In the genomic region with DNA sequence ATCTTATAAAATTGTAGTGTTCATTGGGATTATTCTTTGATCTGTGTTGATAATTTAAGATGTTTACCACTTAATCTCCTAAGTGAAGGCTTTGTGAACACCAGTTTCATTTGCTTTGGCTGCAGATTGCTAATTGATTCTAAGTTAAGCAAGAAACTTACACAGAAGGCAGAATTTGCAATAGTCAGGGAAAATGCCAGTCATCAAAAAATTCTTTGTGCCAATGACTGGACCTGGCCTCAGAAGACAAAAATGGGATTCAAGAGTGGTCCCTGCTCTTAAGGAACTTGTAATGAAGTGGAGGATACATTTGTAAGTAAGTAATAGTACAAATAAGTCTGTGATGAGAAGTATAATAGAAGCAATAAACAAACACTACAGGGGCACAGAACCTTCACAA, we compare ENCODE assay signal across 21 cellular contexts.
DNase-seq lines count a peak whose midpoint lies in the region; ATAC-seq, FAIRE-seq and TF ChIP-seq lines count a peak whose summit lies in the region.
"Had no signal": no experiment of that assay in that cellular context is flagged by ENCODE, and none has a peak within 500 bp of the region (broad histone marks: within the 10 kb centered on the region; RNA-seq: fewer than 3 reads in every experiment).

No MANE protein-coding gene starts in this region.

- POLR2A ChIA-PET in A549 (lab: Yijun Ruan, JAX) = no interaction called here
- POLR2A ChIA-PET in IMR-90 (lab: Charles Lee; ENCODE audit: unreplicated experiment) = no interaction called here
- POLR2A ChIA-PET in K562 (lab: Yijun Ruan, JAX) = interaction anchor here (1.0 kb wide), 1 partner anchor 27 kb away, joined by 4 read pairs; no protein-coding TSS in a partner anchor

- H3K9me1 ChIP-seq in IMR-90 (ENCODE audit: insufficient read depth, low read length) (no peaks in the 10 kb centered on the region), K562 (ENCODE audit: control insufficient read depth, insufficient read depth, low read length) (no peaks in the 10 kb centered on the region)

- ATAC-seq in A549 = no peak
- ATAC-seq in IMR-90 (ENCODE audit: low read depth) = no peak
- no peak for ATAC-seq in K562
- ATAC-seq in GM19467 (IDR thresholded peaks at IDR 0.05; ENCODE audit: unreplicated experiment) = no peak
- ATAC-seq: CD8-positive, alpha-beta T cell had no signal

- no peak overlapping the region for H3K14ac ChIP-seq in IMR-90 (replicated peaks; ENCODE audit: low read depth, low read length)

- no peak for TF ChIP-seq POLR2A in A549 (IDR thresholded peaks at IDR 0.05; ENCODE audit: low read length)
- TF ChIP-seq POLR2A in IMR-90 (IDR thresholded peaks at IDR 0.05; ENCODE audit: low read depth, low read length) = no peak
- no peak for TF ChIP-seq POLR2A in K562 (conservative IDR thresholded peaks at IDR 0.05)

- H2AFZ ChIP-seq in IMR-90 (replicated peaks; ENCODE audit: low read length, poor library complexity) (no peak overlapping the region), K562 (ENCODE audit: low read depth, low read length) (no peak overlapping the region)

- H3K79me2 ChIP-seq in K562 (ENCODE audit: control insufficient read depth, insufficient read depth, low read length) = no peaks in the 10 kb centered on the region

- no peaks in the 10 kb centered on the region for H3K79me1 ChIP-seq in IMR-90 (ENCODE audit: low read depth in 1 of 2, low read length in 2 of 2)

- H2BK5ac ChIP-seq in IMR-90 (ENCODE audit: low read depth, low read length, poor library complexity, severe bottlenecking) = no peak overlapping the region

- no peak overlapping the region for H3K23ac ChIP-seq in IMR-90 (ENCODE audit: low read depth, low read length)

- H3K9me3 ChIP-seq in A549 (no peaks in the 10 kb centered on the region), IMR-90 (ENCODE audit: control insufficient read depth, insufficient read depth, low read length) (0 out of 2 replicates have a peak, but pooled peaks cover 1% of the 10 kb centered on the region), K562 (replicated peaks; ENCODE audit: control insufficient read depth, insufficient read depth, low read depth, low read length) (no peaks in the 10 kb centered on the region)
- H3K9me3 ChIP-seq: Caco-2 had no signal

- no peak overlapping the region for H3K9ac ChIP-seq in IMR-90 (ENCODE audit: low read depth, low read length)
- no peak overlapping the region for H3K9ac ChIP-seq in K562 (ENCODE audit: insufficient read depth in 1 of 2, low read depth in 2 of 2, low read length in 2 of 2)
- H3K9ac ChIP-seq: BLaER1 treated with 17β-estradiol and CSF1 and Interleukin-3, amounts not matched to agents 10 nM and 100 nM had no signal

- no peak for TF ChIP-seq EP300 in A549 (IDR thresholded peaks at IDR 0.05)
- no peak for TF ChIP-seq EP300 in K562 (IDR thresholded peaks at IDR 0.05; ENCODE audit: low read length)

- intact Hi-C loops in IMR-90 (cut with micrococcal nuclease) = no loop called here
- intact Hi-C loops in K562 (cut with micrococcal nuclease) = no loop called here

- no peak overlapping the region for H2BK15ac ChIP-seq in IMR-90 (ENCODE audit: low read depth, low read length)

- BruUV-seq in IMR-90 (replicated peaks; lab: Mats Ljungman, UMichigan) = no TSS peak
- no TSS peak for BruUV-seq in K562 (replicated peaks; lab: Mats Ljungman, UMichigan)

- no peak overlapping the region for H3K18ac ChIP-seq in IMR-90 (ENCODE audit: low read depth, low read length)

- H2BK120ac ChIP-seq in IMR-90 (ENCODE audit: low read depth, low read length) = no peak overlapping the region

- H4K91ac ChIP-seq in IMR-90 (ENCODE audit: insufficient read depth, low read depth, low read length) = no peak overlapping the region

- H3K4me2 ChIP-seq in A549 (no peak overlapping the region), IMR-90 (ENCODE audit: low read depth, low read length) (no peak overlapping the region), K562 (ENCODE audit: insufficient read depth, low read length) (no peak overlapping the region)
- H3K4me2 ChIP-seq: BLaER1 treated with 17β-estradiol and CSF1 and Interleukin-3, amounts not matched to agents 10 nM and 100 nM had no signal

- H4K5ac ChIP-seq in IMR-90 (ENCODE audit: low read depth, low read length) = no peak overlapping the region

- H2AK9ac ChIP-seq in IMR-90 (replicated peaks; ENCODE audit: low read depth, low read length, poor library complexity) = no peak overlapping the region

- FAIRE-seq in A549 (lab: Jason Lieb, UNC) (no peak), K562 (lab: Jason Lieb, UNC) (no peak)
- FAIRE-seq: A204.1, D721Med, G401.6, GM12891, GM18507 had no signal

- no peak overlapping the region for H2AK5ac ChIP-seq in IMR-90 (ENCODE audit: low read depth, low read length)

- H3K36me3 ChIP-seq in IMR-90 (ENCODE audit: control insufficient read depth, insufficient read depth, low read length) = no peaks in the 10 kb centered on the region
- no peaks in the 10 kb centered on the region for H3K36me3 ChIP-seq in K562 (ENCODE audit: control insufficient read depth, insufficient read depth, low read length)
- H3K36me3 ChIP-seq: BLaER1 treated with 17β-estradiol and CSF1 and Interleukin-3, amounts not matched to agents 10 nM and 100 nM had no signal

- H2BK20ac ChIP-seq in IMR-90 (ENCODE audit: low read depth, low read length) = no peak overlapping the region

- CTCF ChIA-PET in A549 (lab: Yijun Ruan, JAX) = interaction anchor here (1.0 kb wide), 1 partner anchor 34 kb away, joined by 3 read pairs; no protein-coding TSS in a partner anchor
- CTCF ChIA-PET in IMR-90 (lab: Yijun Ruan, JAX) = no interaction called here
- CTCF ChIA-PET in K562 (lab: Yijun Ruan, JAX; ENCODE audit: low intra/inter-chr PET ratio) = no interaction called here

- H3K56ac ChIP-seq in IMR-90 (ENCODE audit: extremely low read depth, insufficient read depth, low read length) = no peak overlapping the region

- no peaks in the 10 kb centered on the region for H3K4me1 ChIP-seq in A549
- H3K4me1 ChIP-seq in IMR-90 (ENCODE audit: control insufficient read depth, insufficient read depth, low read length) = no peaks in the 10 kb centered on the region
- peaks cover 0 to 6% of the 10 kb centered on the region in 2 experiments; a peak in 1 of 5 replicates for H3K4me1 ChIP-seq in K562 (replicated peaks in 1 of 2; ENCODE audit: control insufficient read depth in 2 of 2, insufficient read depth in 2 of 2, low read length in 2 of 2)
- H3K4me1 ChIP-seq: BLaER1 treated with 17β-estradiol and CSF1 and Interleukin-3, amounts not matched to agents 10 nM and 100 nM; Caco-2 had no signal

- H3K27ac ChIP-seq in A549 (no peak overlapping the region), IMR-90 (ENCODE audit: insufficient read depth, low read length) (no peak overlapping the region), K562 (ENCODE audit: extremely low read depth, low read depth, low read length) (no peak overlapping the region)
- H3K27ac ChIP-seq: BLaER1 treated with 17β-estradiol and CSF1 and Interleukin-3, amounts not matched to agents 10 nM and 100 nM; C4-2B had no signal

- H3K4me3 ChIP-seq in A549 (no peak overlapping the region), IMR-90 (ENCODE audit: insufficient read depth, low read depth, low read length) (no peak overlapping the region), K562 (no peak overlapping the region)
- H3K4me3 ChIP-seq: BLaER1 treated with 17β-estradiol and CSF1 and Interleukin-3, amounts not matched to agents 10 nM and 100 nM had no signal

- dilution Hi-C loops in IMR-90 (cut with HindIII; ENCODE audit: low sequenced_read_pairs, unreplicated experiment) = no loop called here

- H3K27me3 ChIP-seq in IMR-90 (ENCODE audit: control insufficient read depth, insufficient read depth, low read length) = peaks cover 5% of the 10 kb centered on the region
- peaks cover 12 to 13% of the 10 kb centered on the region in 2 experiments for H3K27me3 ChIP-seq in K562 (ENCODE audit: control insufficient read depth in 2 of 2, insufficient read depth in 2 of 2, low read length in 2 of 2)
- H3K27me3 ChIP-seq: BLaER1 treated with 17β-estradiol and CSF1 and Interleukin-3, amounts not matched to agents 10 nM and 100 nM had no signal

- no peak for TF ChIP-seq RAD21 in A549 (conservative IDR thresholded peaks at IDR 0.05 in 1 of 2, IDR thresholded peaks at IDR 0.05 in 1 of 2)
- TF ChIP-seq RAD21 in IMR-90 (IDR thresholded peaks at IDR 0.05; ENCODE audit: low read length) = no peak
- TF ChIP-seq RAD21 in K562 (CRISPR knock-in tag; conservative IDR thresholded peaks at IDR 0.05 in 1 of 2, IDR thresholded peaks at IDR 0.05 in 1 of 2) = no peak

- TF ChIP-seq CTCF in A549 (IDR thresholded peaks at IDR 0.05) (no peak), IMR-90 (conservative IDR thresholded peaks at IDR 0.05; ENCODE audit: low read depth, low read length) (no peak), K562 (IDR thresholded peaks at IDR 0.05 in 2 of 3, conservative IDR thresholded peaks at IDR 0.05 in 1 of 3; ENCODE audit: insufficient read depth in 2 of 3, low read depth in 1 of 3, low read length in 3 of 3) (no peak)

- in situ Hi-C loops in IMR-90 (cut with MboI; ENCODE audit: low sequenced_read_pairs) = no loop called here
- in situ Hi-C loops in K562 (cut with MboI) = no loop called here

- DNase-seq in A549 (ENCODE audit: low read depth in 1 of 2, low spot score in 1 of 2) (no peak), IMR-90 (no peak), K562 (ENCODE audit: extremely low read depth in 1 of 4, low spot score in 3 of 4) (no peak), NCI-H2029 (lab: John Stamatoyannopoulos, UW) (no peak), NCI-H1092 (lab: John Stamatoyannopoulos, UW) (no peak)
- DNase-seq: 8988T; AML-193; Caco-2; Calu3; CD4-positive, alpha-beta T cell; CD8-positive, alpha-beta T cell; DMS79 treated with DMSO at 0.1 percent for 48 hours; GF-D8 had no signal

- no peak overlapping the region for H4K8ac ChIP-seq in IMR-90 (ENCODE audit: low read depth in 2 of 2, low read length in 2 of 2)

- H3K4ac ChIP-seq in IMR-90 (ENCODE audit: low read depth, low read length) = no peak overlapping the region

- H4K20me1 ChIP-seq in IMR-90 (ENCODE audit: insufficient read depth, low read length) (no peaks in the 10 kb centered on the region), K562 (replicated peaks; ENCODE audit: control insufficient read depth, insufficient read depth, low read length) (no peaks in the 10 kb centered on the region)
- H4K20me1 ChIP-seq: BLaER1 treated with 17β-estradiol and CSF1 and Interleukin-3, amounts not matched to agents 10 nM and 100 nM had no signal

TF ChIP-seq in A549, 52 proteins besides CTCF, POLR2A, EP300 and RAD21 (continues in another document):
- TF ChIP-seq TP53 (CRISPR knock-in tag; IDR thresholded peaks at IDR 0.05) (no peak), NFE2L2 (conservative IDR thresholded peaks at IDR 0.05; ENCODE audit: low read length) (peak; percentile 36; the same call in 1 of the 2 replicates), ZC3H11A (IDR thresholded peaks at IDR 0.05) (no peak)

TF ChIP-seq in IMR-90, 13 proteins besides CTCF, POLR2A, EP300 and RAD21 (continues in another document):
- TF ChIP-seq CHD1 (IDR thresholded peaks at IDR 0.05; ENCODE audit: low read depth, low read length) = no peak
- peak; percentile 41; the same call in 1 of the 2 replicates for TF ChIP-seq MAFK (IDR thresholded peaks at IDR 0.05; ENCODE audit: low read depth, low read length)
- TF ChIP-seq BHLHE40 (IDR thresholded peaks at IDR 0.05; ENCODE audit: low read depth, low read length) = no peak

TF ChIP-seq in K562, 482 proteins besides CTCF, POLR2A, EP300 and RAD21 (continues in another document):
- TF ChIP-seq FUS (optimal IDR thresholded peaks at IDR 0.05; ENCODE audit: low read depth, low read length) (no peak), U2AF2 (optimal IDR thresholded peaks at IDR 0.05; ENCODE audit: low read depth, low read length) (no peak), SMAD3 (CRISPR knock-in tag; conservative IDR thresholded peaks at IDR 0.05) (no peak)

Comparison
In these comparisons a context has a peak if more than half of its experiments do, and no peak if none do; other contexts are left out.
1. Of the 35 proteins assayed by ChIP-seq in both K562 and A549: peak only in K562: none; only in A549: MAFK; in both: none; in neither: 34.